ENCODE assay signal across 30 cellular contexts in genomic region chr9:107720511-107720910, GRCh38.
"Had no signal": no experiment of that assay in that cellular context is flagged by ENCODE, and none has a peak within 500 bp of the region (broad histone marks: within the 10 kb centered on the region; RNA-seq: fewer than 3 reads in every experiment).

No MANE protein-coding gene starts in this region.

- H3K4me1 ChIP-seq: esophagus squamous epithelium had no signal

- H3K4me3 ChIP-seq: esophagus squamous epithelium had no signal

- H3K27me3 ChIP-seq: brain microvascular endothelial cell had no signal

- H3K9me3 Mint-ChIP-seq: T-helper 2 cell treated with Interferon-gamma antibody and Interleukin-4, amounts not matched to agents 5 μg/mL and 100 μg/mL, for 36 hours had no signal

- H3K36me3 Mint-ChIP-seq: activated CD4-positive, alpha-beta memory T cell treated with anti-CD3 and anti-CD28 coated beads for 36 hours; activated CD8-positive, alpha-beta memory T cell treated with anti-CD3 and anti-CD28 coated beads, Interleukin-2, amount 10 ng/mL, durations not matched to agents 7 days and 5 days; activated naive CD4-positive, alpha-beta T cell treated with anti-CD3 and anti-CD28 coated beads, Interleukin-2, amount 10 ng/mL, durations not matched to agents 7 days and 5 days; activated naive CD4-positive, alpha-beta T cell treated with anti-CD3 and anti-CD28 coated beads, Interleukin-2, amount 50 U/mL, for 72 hours; activated naive CD8-positive, alpha-beta T cell treated with anti-CD3 and anti-CD28 coated beads, Interleukin-2, amount 10 ng/mL, durations not matched to agents 7 days and 5 days had no signal

- ATAC-seq: activated CD4-positive, CD25-positive, alpha-beta regulatory T cell treated with anti-CD3 and anti-CD28 coated beads, Interleukin-2, amount 50 U/mL, for 24 hours; activated CD8-positive, alpha-beta memory T cell treated with anti-CD3 and anti-CD28 coated beads, Interleukin-2, amount 10 ng/mL, durations not matched to agents 7 days and 5 days; activated CD8-positive, alpha-beta T cell treated with anti-CD3 and anti-CD28 coated beads, Interleukin-2, amount 10 ng/mL, durations not matched to agents 7 days and 5 days; activated naive CD4-positive, alpha-beta T cell treated with anti-CD3 and anti-CD28 coated beads, Interleukin-2, amount 50 U/mL, for 72 hours; activated T-cell treated with anti-CD3 and anti-CD28 coated beads, Interleukin-2, amount 50 U/mL, for 72 hours; T-helper 17 cell had no signal

- H3K4me3 Mint-ChIP-seq: activated B cell treated with CpG ODN at 0.5 μM for 24 hours; activated CD4-positive, alpha-beta memory T cell treated with anti-CD3 and anti-CD28 coated beads for 36 hours; activated CD8-positive, alpha-beta memory T cell treated with anti-CD3 and anti-CD28 coated beads, Interleukin-2, amount 10 ng/mL, durations not matched to agents 7 days and 5 days; activated CD8-positive, alpha-beta T cell treated with anti-CD3 and anti-CD28 coated beads, Interleukin-2, amount 10 ng/mL, durations not matched to agents 7 days and 5 days; activated naive CD4-positive, alpha-beta T cell treated with anti-CD3 and anti-CD28 coated beads, Interleukin-2, amount 10 ng/mL, durations not matched to agents 7 days and 5 days; activated naive CD8-positive, alpha-beta T cell treated with anti-CD3 and anti-CD28 coated beads, Interleukin-2, amount 10 ng/mL, durations not matched to agents 7 days and 5 days; activated T-cell treated with anti-CD3 and anti-CD28 coated beads, Interleukin-2, amount 50 U/mL, for 72 hours; central memory CD8-positive, alpha-beta T cell; T-helper 17 cell; T-helper 2 cell treated with Interferon-gamma antibody and Interleukin-4, amounts not matched to agents 5 μg/mL and 100 μg/mL, for 36 hours had no signal

- H3K27ac ChIP-seq: brain microvascular endothelial cell, epithelial cell of prostate, esophagus squamous epithelium, WERI-Rb-1 had no signal

- FAIRE-seq: astrocyte, bronchial epithelial cell, endometrium, endothelial cell of umbilical vein had no signal

- H3K27ac Mint-ChIP-seq: activated B cell treated with CpG ODN at 0.5 μM for 24 hours; activated CD4-positive, alpha-beta memory T cell treated with anti-CD3 and anti-CD28 coated beads for 36 hours; activated CD8-positive, alpha-beta memory T cell treated with anti-CD3 and anti-CD28 coated beads, Interleukin-2, amount 10 ng/mL, durations not matched to agents 7 days and 5 days; activated CD8-positive, alpha-beta T cell treated with anti-CD3 and anti-CD28 coated beads, Interleukin-2, amount 10 ng/mL, durations not matched to agents 7 days and 5 days; activated naive CD4-positive, alpha-beta T cell treated with anti-CD3 and anti-CD28 coated beads, Interleukin-2, amount 10 ng/mL, durations not matched to agents 7 days and 5 days; activated naive CD8-positive, alpha-beta T cell treated with anti-CD3 and anti-CD28 coated beads, Interleukin-2, amount 10 ng/mL, durations not matched to agents 7 days and 5 days; activated T-cell treated with anti-CD3 and anti-CD28 coated beads, Interleukin-2, amount 50 U/mL, for 72 hours; T-helper 17 cell; T-helper 2 cell treated with Interferon-gamma antibody and Interleukin-4, amounts not matched to agents 5 μg/mL and 100 μg/mL, for 36 hours had no signal

- H3K36me3 ChIP-seq: brain microvascular endothelial cell, esophagus squamous epithelium, WERI-Rb-1 had no signal

- DNase-seq: activated B cell treated with CpG ODN at 0.5 μM for 24 hours; activated CD4-positive, alpha-beta memory T cell treated with anti-CD3 and anti-CD28 coated beads for 36 hours; activated CD4-positive, alpha-beta T cell treated with anti-CD3 and anti-CD28 coated beads for 48 hours; activated CD8-positive, alpha-beta memory T cell treated with anti-CD3 and anti-CD28 coated beads, Interleukin-2, amount 10 ng/mL, durations not matched to agents 7 days and 5 days; activated CD8-positive, alpha-beta memory T cell treated with anti-CD3 and anti-CD28 coated beads, Interleukin-2, amount 50 U/mL, for 4 hours; activated CD8-positive, alpha-beta T cell treated with anti-CD3 and anti-CD28 coated beads, Interleukin-2, amount 10 ng/mL, durations not matched to agents 7 days and 5 days; activated gamma-delta T cell; activated naive CD4-positive, alpha-beta T cell; activated naive CD4-positive, alpha-beta T cell treated with anti-CD3 and anti-CD28 coated beads, Interleukin-2, amount 10 ng/mL, durations not matched to agents 7 days and 5 days; activated naive CD8-positive, alpha-beta T cell treated with anti-CD3 and anti-CD28 coated beads, Interleukin-2, amount 10 ng/mL, durations not matched to agents 7 days and 5 days; activated T-cell treated with anti-CD3 and anti-CD28 coated beads, Interleukin-2, amount 50 U/mL, for 1 hour; activated T-cell treated with anti-CD3 and anti-CD28 coated beads, Interleukin-2, amount 50 U/mL, for 72 hours; brain microvascular endothelial cell; effector CD8-positive, alpha-beta T cell; esophagus squamous epithelium; foreskin melanocyte; head of caudate nucleus; T-helper 1 cell; T-helper 17 cell; T1000; WERI-Rb-1 had no signal

- H3K27me3 Mint-ChIP-seq: activated CD4-positive, alpha-beta memory T cell treated with anti-CD3 and anti-CD28 coated beads for 36 hours; activated CD8-positive, alpha-beta memory T cell treated with anti-CD3 and anti-CD28 coated beads, Interleukin-2, amount 10 ng/mL, durations not matched to agents 7 days and 5 days; activated naive CD4-positive, alpha-beta T cell treated with anti-CD3 and anti-CD28 coated beads, Interleukin-2, amount 10 ng/mL, durations not matched to agents 7 days and 5 days; activated naive CD8-positive, alpha-beta T cell treated with anti-CD3 and anti-CD28 coated beads, Interleukin-2, amount 10 ng/mL, durations not matched to agents 7 days and 5 days; central memory CD8-positive, alpha-beta T cell; T-helper 17 cell had no signal

- H3K9me3 ChIP-seq: esophagus squamous epithelium had no signal

- H3K4me1 Mint-ChIP-seq: activated B cell treated with CpG ODN at 0.5 μM for 24 hours; activated CD8-positive, alpha-beta memory T cell treated with anti-CD3 and anti-CD28 coated beads, Interleukin-2, amount 10 ng/mL, durations not matched to agents 7 days and 5 days; activated naive CD4-positive, alpha-beta T cell treated with anti-CD3 and anti-CD28 coated beads, Interleukin-2, amount 10 ng/mL, durations not matched to agents 7 days and 5 days; activated naive CD8-positive, alpha-beta T cell treated with anti-CD3 and anti-CD28 coated beads, Interleukin-2, amount 10 ng/mL, durations not matched to agents 7 days and 5 days; central memory CD8-positive, alpha-beta T cell; T-helper 17 cell had no signal
